Comparison of ENCODE assay signal across 15 cellular contexts in genomic region chr2:111185496-111186022, GRCh38.
DNase-seq lines count a peak whose midpoint lies in the region; ATAC-seq and TF ChIP-seq lines count a peak whose summit lies in the region.
"Had no signal": no experiment of that assay in that cellular context is flagged by ENCODE, and none has a peak within 500 bp of the region (broad histone marks: within the 10 kb centered on the region; RNA-seq: fewer than 3 reads in every experiment).

No MANE protein-coding gene starts in this region.

- no peaks in the 10 kb centered on the region for H3K9me3 ChIP-seq in PC-3 (ENCODE audit: low read length)
- H3K9me3 ChIP-seq in stomach: no peaks in the 10 kb centered on the region

- H2AFZ ChIP-seq in PC-3 (ENCODE audit: low read length): no peak overlapping the region

- intact Hi-C loops in PC-3 (cut with micrococcal nuclease): loop anchor here (10.0 kb wide), 1 partner anchor 61 kb away; the partner anchor contains the start of gene BCL2L11
- intact Hi-C loops in stomach (cut with DNase I; ENCODE audit: low total_unique reads): no loop called here
- intact Hi-C loops in sciatic nerve (cut with DNase I): no loop called here

- WGBS in stomach, 5 donors: 26 to 52% (median 45%) methylated on average over 9 of the region's 9 CpGs

- TF ChIP-seq EP300 in stomach (IDR thresholded peaks at IDR 0.05): no peak

- H3K4me1 ChIP-seq in PC-3 (ENCODE audit: insufficient read depth, low read length): peaks cover 14% of the 10 kb centered on the region
- peaks cover 4 to 19% (median 11%) of the 10 kb centered on the region in 4 donors for H3K4me1 ChIP-seq in stomach
- H3K4me1 ChIP-seq: foreskin keratinocyte had no signal

- in situ Hi-C loops in GM13977 (cut with MboI; ENCODE audit: low pct_unique_long_range_greater_than_20kb, low sequenced_read_pairs, unreplicated experiment): no loop called here

- TF ChIP-seq CTCF in PC-3 (conservative IDR thresholded peaks at IDR 0.05; ENCODE audit: low read depth, low read length) (no peak), stomach (IDR thresholded peaks at IDR 0.05) (no peak), GM13977 (IDR thresholded peaks at IDR 0.05; ENCODE audit: extremely low read depth, insufficient read depth, missing control alignments) (no peak)

- H3K36me3 ChIP-seq in PC-3 (ENCODE audit: low read depth, low read length) (no peaks in the 10 kb centered on the region), stomach (no peaks in the 10 kb centered on the region)

- no peak overlapping the region for H3K9ac ChIP-seq in PC-3 (ENCODE audit: low read length)

- CTCF ChIA-PET in PC-3 (lab: Charles Lee): no interaction called here

- H4K20me1 ChIP-seq in PC-3 (ENCODE audit: low read length): no peaks in the 10 kb centered on the region

- no peaks in the 10 kb centered on the region for H3K27me3 ChIP-seq in PC-3 (ENCODE audit: low read length)
- H3K27me3 ChIP-seq in stomach: no peaks in the 10 kb centered on the region

- H3K4me3 ChIP-seq in PC-3 (ENCODE audit: low read length) (no peak overlapping the region), stomach (no peak overlapping the region)

- peak overlapping the region; percentile 36 for H3K4me2 ChIP-seq in PC-3 (ENCODE audit: low read length)

- no TSS peak for BruUV-seq in PC-3 (replicated peaks; lab: Mats Ljungman, UMichigan)

- DNase-seq in NCI-H1092 (lab: John Stamatoyannopoulos, UW) (peak; percentile 39), PC-3 (peak; percentile 68), kidney glomerular epithelial cell (lab: John Stamatoyannopoulos, UW) (peak; percentile 55), stomach (peak; percentile 82), GM13977 (ENCODE audit: low spot score) (no peak), sciatic nerve (ENCODE audit: low spot score) (no peak)
- DNase-seq: activated CD8-positive, alpha-beta T cell treated with anti-CD3 and anti-CD28 coated beads, Interleukin-2, amount 10 ng/mL, durations not matched to agents 7 days and 5 days; activated naive CD8-positive, alpha-beta T cell treated with anti-CD3 and anti-CD28 coated beads for 36 hours; dermis blood vessel endothelial cell; foreskin keratinocyte; stimulated activated CD4-positive, alpha-beta T cell treated with anti-CD3 and anti-CD28 coated beads, Interleukin-4, amount 100 ng/mL, for 4 hours; T-helper 2 cell had no signal

- no peaks in the 10 kb centered on the region for H3K9me2 ChIP-seq in PC-3 (replicated peaks; ENCODE audit: low read length)

- H3K27ac ChIP-seq in PC-3 (ENCODE audit: low read length) (no peak overlapping the region), stomach (peak overlapping the region in 4 of 5 donors; percentile 22 to 58 (median 49))
- H3K27ac ChIP-seq: foreskin keratinocyte had no signal

- peak; percentile 97 for ATAC-seq in PC-3
- ATAC-seq in HG03571 (IDR thresholded peaks at IDR 0.05; ENCODE audit: unreplicated experiment): no peak
- ATAC-seq in sciatic nerve: no peak
- ATAC-seq in HG03196 (IDR thresholded peaks at IDR 0.05; ENCODE audit: unreplicated experiment): no peak
- ATAC-seq: activated CD8-positive, alpha-beta T cell treated with anti-CD3 and anti-CD28 coated beads, Interleukin-2, amount 10 ng/mL, durations not matched to agents 7 days and 5 days; CD8-positive, alpha-beta T cell; foreskin keratinocyte had no signal

- POLR2A ChIA-PET in PC-3 (lab: Charles Lee; ENCODE audit: unreplicated experiment): interaction anchor here (0.6 to 0.7 kb wide), 2 partner anchors 25 to 40 kb away, joined by 3 to 5 read pairs; no protein-coding TSS in a partner anchor

- no peaks in the 10 kb centered on the region for H3F3A ChIP-seq in PC-3 (ENCODE audit: low read length, unreplicated experiment)

- TF ChIP-seq POLR2A in stomach (IDR thresholded peaks at IDR 0.05): no peak

- no peaks in the 10 kb centered on the region for H3K79me2 ChIP-seq in PC-3 (ENCODE audit: low read length)

Comparison
In these comparisons a context has a peak if more than half of its experiments do, and no peak if none do; other contexts are left out.
1. DNase-seq: peak in NCI-H1092 (single experiment), PC-3 (single experiment), kidney glomerular epithelial cell (single experiment) and stomach (single experiment); none in GM13977 (single experiment) and sciatic nerve (single experiment).